1 cellular context compared by ENCODE assay signal in the genomic region with DNA sequence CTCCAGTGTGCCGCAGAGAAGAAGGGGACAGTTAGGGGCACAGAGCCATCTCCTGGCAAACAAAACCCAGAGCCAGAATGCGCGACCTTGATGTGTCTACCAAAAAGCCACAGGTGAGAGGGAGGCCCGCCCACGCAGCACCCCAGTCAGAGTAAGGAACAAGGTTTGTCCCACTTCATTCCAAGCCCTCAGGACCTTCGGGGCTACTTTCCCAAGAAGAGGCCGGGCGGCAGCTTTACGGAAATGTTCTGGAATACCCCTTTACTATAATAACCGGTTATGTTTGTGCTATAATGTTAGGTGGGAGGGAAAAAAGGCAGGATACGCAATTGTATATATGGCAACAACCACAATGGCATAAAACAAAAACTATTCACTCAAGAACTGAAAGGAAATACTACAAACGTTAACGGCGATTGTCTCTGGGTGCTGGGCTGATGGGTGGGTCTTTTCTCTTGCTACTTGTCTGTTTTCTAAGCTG.
TF ChIP-seq lines count a peak whose summit lies in the region.

No MANE protein-coding gene starts in this region.

TF ChIP-seq in WTC11, 78 proteins besides CTCF, POLR2A, EP300 and RAD21:
- TF ChIP-seq, protein P1, sequence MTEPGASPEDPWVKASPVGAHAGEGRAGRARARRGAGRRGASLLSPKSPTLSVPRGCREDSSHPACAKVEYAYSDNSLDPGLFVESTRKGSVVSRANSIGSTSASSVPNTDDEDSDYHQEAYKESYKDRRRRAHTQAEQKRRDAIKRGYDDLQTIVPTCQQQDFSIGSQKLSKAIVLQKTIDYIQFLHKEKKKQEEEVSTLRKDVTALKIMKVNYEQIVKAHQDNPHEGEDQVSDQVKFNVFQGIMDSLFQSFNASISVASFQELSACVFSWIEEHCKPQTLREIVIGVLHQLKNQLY (CRISPR knock-in tag; IDR thresholded peaks at IDR 0.05), result no peak
